Comparison of ENCODE assay signal across 1 cellular context in the genomic region with DNA sequence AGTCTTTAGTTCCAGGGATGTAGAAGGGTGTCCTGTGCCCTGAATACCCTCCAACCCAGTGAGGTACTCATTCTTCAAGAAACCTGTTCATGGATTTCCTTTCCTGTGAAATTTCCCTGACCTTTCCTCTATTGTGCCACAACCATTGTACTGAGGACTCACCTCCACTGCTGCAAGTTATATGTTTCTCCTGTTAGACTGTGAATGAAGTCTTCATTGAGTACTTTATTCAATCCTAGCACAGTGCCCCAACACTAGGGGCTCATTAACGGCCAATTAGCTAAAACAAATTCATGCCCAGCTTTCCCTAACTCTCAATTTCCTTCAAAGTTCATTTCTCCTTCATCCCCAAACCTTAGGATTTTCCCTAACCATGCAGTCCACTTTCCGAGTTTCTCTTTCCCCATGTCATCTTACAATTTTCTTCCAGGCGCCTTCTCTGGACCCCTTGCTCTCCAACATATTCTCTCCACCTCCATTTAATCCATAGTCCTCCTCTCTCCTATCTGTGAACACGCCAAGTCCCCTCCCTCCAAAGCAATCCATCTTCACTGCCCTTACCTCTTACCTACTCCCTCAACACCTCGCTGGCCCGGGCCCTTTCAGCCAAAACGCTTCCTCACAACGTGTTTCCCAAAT.
TF ChIP-seq lines count a peak whose summit lies in the region.

No MANE protein-coding gene starts in this region.

TF ChIP-seq in HEK293, 187 proteins besides CTCF, POLR2A, EP300 and RAD21 (continued from another document):
- TF ChIP-seq SP3 (tag by site-specific recombination; IDR thresholded peaks at IDR 0.05) (0 out of 2 replicates have a peak, but pooled peaks have one; percentile 19), ZBTB48 (tag by site-specific recombination; IDR thresholded peaks at IDR 0.05) (peak; percentile 74; the same call in 1 of the 2 replicates), KLF1 (tag by site-specific recombination; IDR thresholded peaks at IDR 0.05) (no peak), RBAK (tag by site-specific recombination; IDR thresholded peaks at IDR 0.05) (no peak), HOXC10 (CRISPR knock-in tag; IDR thresholded peaks at IDR 0.05) (no peak), PRDM1 (tag by site-specific recombination; IDR thresholded peaks at IDR 0.05) (peak; percentile 99), ZNF658 (tag by site-specific recombination; IDR thresholded peaks at IDR 0.05) (no peak), ZNF670 (tag by site-specific recombination; IDR thresholded peaks at IDR 0.05; ENCODE audit: low read depth) (no peak), YY2 (tag by site-specific recombination; IDR thresholded peaks at IDR 0.05) (no peak), IKZF3 (tag by site-specific recombination; IDR thresholded peaks at IDR 0.05) (0 out of 2 replicates have a peak, but pooled peaks have one; percentile 21)
- TF ChIP-seq, protein P1, sequence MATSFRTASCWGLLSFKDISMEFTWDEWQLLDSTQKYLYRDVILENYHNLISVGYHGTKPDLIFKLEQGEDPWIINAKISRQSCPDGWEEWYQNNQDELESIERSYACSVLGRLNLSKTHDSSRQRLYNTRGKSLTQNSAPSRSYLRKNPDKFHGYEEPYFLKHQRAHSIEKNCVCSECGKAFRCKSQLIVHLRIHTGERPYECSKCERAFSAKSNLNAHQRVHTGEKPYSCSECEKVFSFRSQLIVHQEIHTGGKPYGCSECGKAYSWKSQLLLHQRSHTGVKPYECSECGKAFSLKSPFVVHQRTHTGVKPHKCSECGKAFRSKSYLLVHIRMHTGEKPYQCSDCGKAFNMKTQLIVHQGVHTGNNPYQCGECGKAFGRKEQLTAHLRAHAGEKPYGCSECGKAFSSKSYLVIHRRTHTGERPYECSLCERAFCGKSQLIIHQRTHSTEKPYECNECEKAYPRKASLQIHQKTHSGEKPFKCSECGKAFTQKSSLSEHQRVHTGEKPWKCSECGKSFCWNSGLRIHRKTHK (tag by site-specific recombination; IDR thresholded peaks at IDR 0.05): no peak
- TF ChIP-seq, protein P2, sequence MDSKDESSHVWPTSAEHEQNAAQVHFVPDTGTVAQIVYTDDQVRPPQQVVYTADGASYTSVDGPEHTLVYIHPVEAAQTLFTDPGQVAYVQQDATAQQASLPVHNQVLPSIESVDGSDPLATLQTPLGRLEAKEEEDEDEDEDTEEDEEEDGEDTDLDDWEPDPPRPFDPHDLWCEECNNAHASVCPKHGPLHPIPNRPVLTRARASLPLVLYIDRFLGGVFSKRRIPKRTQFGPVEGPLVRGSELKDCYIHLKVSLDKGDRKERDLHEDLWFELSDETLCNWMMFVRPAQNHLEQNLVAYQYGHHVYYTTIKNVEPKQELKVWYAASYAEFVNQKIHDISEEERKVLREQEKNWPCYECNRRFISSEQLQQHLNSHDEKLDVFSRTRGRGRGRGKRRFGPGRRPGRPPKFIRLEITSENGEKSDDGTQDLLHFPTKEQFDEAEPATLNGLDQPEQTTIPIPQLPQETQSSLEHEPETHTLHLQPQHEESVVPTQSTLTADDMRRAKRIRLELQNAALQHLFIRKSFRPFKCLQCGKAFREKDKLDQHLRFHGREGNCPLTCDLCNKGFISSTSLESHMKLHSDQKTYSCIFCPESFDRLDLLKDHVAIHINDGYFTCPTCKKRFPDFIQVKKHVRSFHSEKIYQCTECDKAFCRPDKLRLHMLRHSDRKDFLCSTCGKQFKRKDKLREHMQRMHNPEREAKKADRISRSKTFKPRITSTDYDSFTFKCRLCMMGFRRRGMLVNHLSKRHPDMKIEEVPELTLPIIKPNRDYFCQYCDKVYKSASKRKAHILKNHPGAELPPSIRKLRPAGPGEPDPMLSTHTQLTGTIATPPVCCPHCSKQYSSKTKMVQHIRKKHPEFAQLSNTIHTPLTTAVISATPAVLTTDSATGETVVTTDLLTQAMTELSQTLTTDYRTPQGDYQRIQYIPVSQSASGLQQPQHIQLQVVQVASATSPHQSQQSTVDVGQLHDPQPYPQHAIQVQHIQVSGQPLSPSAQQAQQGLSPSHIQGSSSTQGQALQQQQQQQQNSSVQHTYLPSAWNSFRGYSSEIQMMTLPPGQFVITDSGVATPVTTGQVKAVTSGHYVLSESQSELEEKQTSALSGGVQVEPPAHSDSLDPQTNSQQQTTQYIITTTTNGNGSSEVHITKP (tag by site-specific recombination; IDR thresholded peaks at IDR 0.05): peak; percentile 37; the same call in 1 of the 2 replicates
- TF ChIP-seq, protein P3, sequence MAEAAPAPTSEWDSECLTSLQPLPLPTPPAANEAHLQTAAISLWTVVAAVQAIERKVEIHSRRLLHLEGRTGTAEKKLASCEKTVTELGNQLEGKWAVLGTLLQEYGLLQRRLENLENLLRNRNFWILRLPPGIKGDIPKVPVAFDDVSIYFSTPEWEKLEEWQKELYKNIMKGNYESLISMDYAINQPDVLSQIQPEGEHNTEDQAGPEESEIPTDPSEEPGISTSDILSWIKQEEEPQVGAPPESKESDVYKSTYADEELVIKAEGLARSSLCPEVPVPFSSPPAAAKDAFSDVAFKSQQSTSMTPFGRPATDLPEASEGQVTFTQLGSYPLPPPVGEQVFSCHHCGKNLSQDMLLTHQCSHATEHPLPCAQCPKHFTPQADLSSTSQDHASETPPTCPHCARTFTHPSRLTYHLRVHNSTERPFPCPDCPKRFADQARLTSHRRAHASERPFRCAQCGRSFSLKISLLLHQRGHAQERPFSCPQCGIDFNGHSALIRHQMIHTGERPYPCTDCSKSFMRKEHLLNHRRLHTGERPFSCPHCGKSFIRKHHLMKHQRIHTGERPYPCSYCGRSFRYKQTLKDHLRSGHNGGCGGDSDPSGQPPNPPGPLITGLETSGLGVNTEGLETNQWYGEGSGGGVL (tag by site-specific recombination; IDR thresholded peaks at IDR 0.05): no peak
TF ChIP-seq in HEK293: peak in this region for 6.
